ENCODE assay signal across 11 cellular contexts in the genomic region with DNA sequence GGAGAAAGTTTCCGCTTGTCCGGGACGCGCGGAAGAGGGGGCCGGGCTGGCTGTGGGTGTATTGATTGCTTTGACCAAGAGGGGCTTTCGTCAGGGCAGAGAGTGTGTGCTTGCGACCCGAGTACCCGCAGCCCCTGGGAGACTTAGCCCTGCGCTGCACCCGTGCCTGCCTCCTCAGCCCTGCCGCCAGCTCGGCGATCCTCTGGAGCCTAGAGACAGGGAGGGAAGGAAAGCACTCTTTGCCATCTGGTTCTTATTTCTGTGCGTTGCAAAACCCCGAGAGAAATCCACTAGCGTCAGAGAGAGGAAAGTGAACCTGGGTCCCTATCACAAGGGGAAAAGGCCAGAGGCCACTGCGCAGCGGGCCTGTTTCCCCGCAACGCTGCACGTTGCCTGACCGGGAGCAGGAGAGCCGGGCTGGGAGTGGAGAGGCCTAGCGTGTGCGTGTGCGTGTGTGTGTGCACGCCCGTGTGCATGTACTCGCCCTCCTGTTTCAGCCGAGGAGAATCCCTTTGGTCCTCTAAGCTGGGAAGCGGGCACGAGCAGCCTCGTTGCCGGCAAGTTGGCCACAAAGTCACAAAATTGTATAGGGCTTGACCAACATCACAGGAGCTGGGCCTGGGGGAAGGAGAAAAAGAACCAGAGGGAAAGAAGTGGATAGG. TPM values are rescaled to one million over a fixed set of nuclear protein-coding genes. Genes with fewer than 3 reads are reported as not detected.
A peak's percentile ranks its signal among the peaks of the same experiment; 100 is the strongest.
DNase-seq lines count a peak whose midpoint lies in the region; ATAC-seq and TF ChIP-seq lines count a peak whose summit lies in the region.
"Had no signal": no experiment of that assay in that cellular context is flagged by ENCODE, and none has a peak within 500 bp of the region (broad histone marks: within the 10 kb centered on the region; RNA-seq: fewer than 3 reads in every experiment).

No MANE protein-coding gene starts in this region.

- H3K27me3 ChIP-seq in left ventricle myocardium inferior (ENCODE audit: low read depth) (peaks cover 100% of the 10 kb centered on the region), mesendoderm (ENCODE audit: insufficient read depth, low read length, poor library complexity) (peaks cover 51% of the 10 kb centered on the region), upper lobe of right lung (peaks cover 89% of the 10 kb centered on the region), body of pancreas (peaks cover 0 to 50% of the 10 kb centered on the region in 2 donors)

- H3K9me3 Mint-ChIP-seq in activated T-cell treated with anti-CD3 and anti-CD28 coated beads, Interleukin-2, amount 50 U/mL, for 72 hours = no peaks in the 10 kb centered on the region

- no peak overlapping the region for H2BK5ac ChIP-seq in mesendoderm (ENCODE audit: low read length)

- no peak overlapping the region for H4K8ac ChIP-seq in mesendoderm (ENCODE audit: low read depth, low read length)

- H3K9ac ChIP-seq in mesendoderm (ENCODE audit: low read length) = peak overlapping the region; percentile 30

- H3K79me1 ChIP-seq in mesendoderm (ENCODE audit: low read length) = no peaks in the 10 kb centered on the region

- no peak overlapping the region for H4K5ac ChIP-seq in mesendoderm (ENCODE audit: low read length)

- H2BK120ac ChIP-seq in mesendoderm (ENCODE audit: low read depth, low read length) = no peak overlapping the region

- H3K27ac ChIP-seq in left ventricle myocardium inferior (replicated peaks) = no peak overlapping the region
- H3K27ac ChIP-seq in mesendoderm (ENCODE audit: low read depth, low read length) = no peak overlapping the region
- H3K27ac ChIP-seq in upper lobe of right lung = no peak overlapping the region
- no peak overlapping the region for H3K27ac ChIP-seq in body of pancreas
- H3K27ac ChIP-seq: ascending aorta had no signal

- peaks cover 92% of the 10 kb centered on the region for H3K27me3 Mint-ChIP-seq in activated T-cell treated with anti-CD3 and anti-CD28 coated beads, Interleukin-2, amount 50 U/mL, for 72 hours (ENCODE audit: low read depth)

- H3K56ac ChIP-seq in mesendoderm (ENCODE audit: low read length) = peak overlapping the region; percentile 45

- no peak overlapping the region for H3K18ac ChIP-seq in mesendoderm (ENCODE audit: low read length)

- no CpG with 5 or more reads among the region's 36 CpGs for WGBS in mesendoderm (ENCODE audit: extremely low coverage, insufficient coverage, low lambda C conversion rate)
- 37 to 45% methylated on average over 30 to 35 of the region's 36 CpGs for WGBS in body of pancreas, 2 donors

- H3K36me3 ChIP-seq in left ventricle myocardium inferior (no peaks in the 10 kb centered on the region), mesendoderm (ENCODE audit: control insufficient read depth, insufficient read depth, low read length) (no peaks in the 10 kb centered on the region), upper lobe of right lung (no peaks in the 10 kb centered on the region), body of pancreas (replicated peaks in 1 of 2; ENCODE audit: insufficient read depth in 1 of 2, low read depth in 2 of 2) (no peaks in the 10 kb centered on the region)
- H3K36me3 ChIP-seq: ascending aorta had no signal

- H2BK15ac ChIP-seq in mesendoderm (replicated peaks; ENCODE audit: low read depth) = no peak overlapping the region

- H3K36me3 Mint-ChIP-seq in activated T-cell treated with anti-CD3 and anti-CD28 coated beads, Interleukin-2, amount 50 U/mL, for 72 hours (ENCODE audit: insufficient read depth in 2 of 2) = peaks cover 0 to 6% of the 10 kb centered on the region in 2 donors

- peak overlapping the region; percentile 84 to 91 for H3K4me3 Mint-ChIP-seq in activated T-cell treated with anti-CD3 and anti-CD28 coated beads, Interleukin-2, amount 50 U/mL, for 72 hours

- H3K4me1 ChIP-seq in left ventricle myocardium inferior (peaks cover 52% of the 10 kb centered on the region), mesendoderm (ENCODE audit: control insufficient read depth, low read depth, low read length) (peaks cover 14% of the 10 kb centered on the region), upper lobe of right lung (peaks cover 29% of the 10 kb centered on the region), body of pancreas (peaks cover 38% of the 10 kb centered on the region)

- peak overlapping the region; percentile 47 for H3K4me3 ChIP-seq in left ventricle myocardium inferior
- no peak overlapping the region for H3K4me3 ChIP-seq in mesendoderm (ENCODE audit: low read length)
- H3K4me3 ChIP-seq in upper lobe of right lung = peak overlapping the region; percentile 36
- H3K4me3 ChIP-seq in body of pancreas = no peak overlapping the region
- H3K4me3 ChIP-seq: lung had no signal

- no peak overlapping the region for H2AK5ac ChIP-seq in mesendoderm (ENCODE audit: low read length)

- intact Hi-C loops in left ventricle myocardium inferior (cut with micrococcal nuclease) (no loop called here), left ventricle myocardium superior (cut with micrococcal nuclease) (no loop called here), upper lobe of right lung (cut with DNase I) (no loop called here), body of pancreas (cut with DNase I) (no loop called here)

- ATAC-seq in left ventricle myocardium superior = no peak
- ATAC-seq in activated T-cell treated with anti-CD3 and anti-CD28 coated beads, Interleukin-2, amount 50 U/mL, for 72 hours (replicated peaks in 1 of 2) = no peak
- ATAC-seq in upper lobe of right lung = no peak
- no peak for ATAC-seq in body of pancreas
- no peak for ATAC-seq in HG03159 (IDR thresholded peaks at IDR 0.05; ENCODE audit: unreplicated experiment)

- H3K23ac ChIP-seq in mesendoderm (ENCODE audit: low read length) = peak overlapping the region; percentile 29

- peaks cover 51% of the 10 kb centered on the region for H3K4me1 Mint-ChIP-seq in activated T-cell treated with anti-CD3 and anti-CD28 coated beads, Interleukin-2, amount 50 U/mL, for 72 hours (ENCODE audit: low read depth)

- TF ChIP-seq POLR2A in body of pancreas (IDR thresholded peaks at IDR 0.05) = no peak

- H3K79me2 ChIP-seq in mesendoderm (ENCODE audit: control insufficient read depth, insufficient read depth, low read length) = no peaks in the 10 kb centered on the region

- no peak overlapping the region for H3K4ac ChIP-seq in mesendoderm (ENCODE audit: low read depth, low read length)

- H3K9me3 ChIP-seq in left ventricle myocardium inferior (replicated peaks) = no peaks in the 10 kb centered on the region
- no peaks in the 10 kb centered on the region for H3K9me3 ChIP-seq in upper lobe of right lung
- H3K9me3 ChIP-seq in body of pancreas = no peaks in the 10 kb centered on the region
- H3K9me3 ChIP-seq: ascending aorta had no signal

- no peak for DNase-seq in left ventricle myocardium inferior
- no peak for DNase-seq in left ventricle myocardium superior
- no peak for DNase-seq in activated T-cell treated with anti-CD3 and anti-CD28 coated beads, Interleukin-2, amount 50 U/mL, for 72 hours
- peak; percentile 50 for DNase-seq in mesendoderm
- DNase-seq in upper lobe of right lung = no peak
- no peak for DNase-seq in NCI-H187 (lab: John Stamatoyannopoulos, UW)
- no peak for DNase-seq in body of pancreas

- peak overlapping the region; percentile 23 for H3K4me2 ChIP-seq in mesendoderm (ENCODE audit: low read length)

- H3K27ac Mint-ChIP-seq in activated T-cell treated with anti-CD3 and anti-CD28 coated beads, Interleukin-2, amount 50 U/mL, for 72 hours = peak overlapping the region; percentile 13

- no peak for TF ChIP-seq CTCF in left ventricle myocardium inferior (IDR thresholded peaks at IDR 0.05; ENCODE audit: borderline replicate concordance)
- TF ChIP-seq CTCF in upper lobe of right lung (IDR thresholded peaks at IDR 0.05) = no peak
- TF ChIP-seq CTCF in body of pancreas (IDR thresholded peaks at IDR 0.05) = no peak

RNA-seq across cellular contexts. Expression of gene SIX3, which starts 1.7 kb away (rescaled TPM):
- total RNA-seq in left ventricle myocardium inferior (not detected), left ventricle myocardium superior (not detected), upper lobe of right lung (not detected), body of pancreas (under 1 TPM in 1 of 2 donors, not detected in 1; 0.52 TPM)
- not detected for total RNA-seq in activated T-cell treated with anti-CD3 and anti-CD28 coated beads, Interleukin-2, amount 50 U/mL, for 72 hours
- 1.3 TPM for polyA plus RNA-seq in mesendoderm (2013, experiment 1 of 2)
- 1.1 TPM for polyA plus RNA-seq in mesendoderm (2013, experiment 2 of 2)
- total RNA-seq: ascending aorta, H4 had no signal

Comparison
In these comparisons a context has a peak if more than half of its experiments do, and no peak if none do; other contexts are left out.
1. H3K4me3 ChIP-seq: peak in left ventricle myocardium inferior (single experiment) and upper lobe of right lung (single experiment); none in mesendoderm (single experiment) and body of pancreas (0 of 2).